ENCODE assay signal across 14 cellular contexts in genomic region chr7:11212816-11213215, GRCh38.
DNase-seq lines count a peak whose midpoint lies in the region; ATAC-seq and TF ChIP-seq lines count a peak whose summit lies in the region.
"Had no signal": no experiment of that assay in that cellular context is flagged by ENCODE, and none has a peak within 500 bp of the region (broad histone marks: within the 10 kb centered on the region; RNA-seq: fewer than 3 reads in every experiment).

No MANE protein-coding gene starts in this region.

- no peak overlapping the region for H3K4me3 ChIP-seq in AG10803 (ENCODE audit: low read length)
- H3K4me3 ChIP-seq in astrocyte of the cerebellum (ENCODE audit: low read depth, low read length), result no peak overlapping the region
- no peak overlapping the region for H3K4me3 ChIP-seq in left lung
- H3K4me3 ChIP-seq: ascending aorta, psoas muscle, vagina had no signal

- no peak overlapping the region for H3K4me3 Mint-ChIP-seq in HFFc6
- H3K4me3 Mint-ChIP-seq in WTC11, result no peak overlapping the region
- H3K4me3 Mint-ChIP-seq: activated CD4-positive, alpha-beta memory T cell treated with anti-CD3 and anti-CD28 coated beads for 36 hours; activated T-helper 17 cell treated with anti-CD3 and anti-CD28 coated beads, Interleukin-2, amount 50 U/mL, for 72 hours; CD4-positive, CD25-positive, alpha-beta regulatory T cell had no signal

- no peaks in the 10 kb centered on the region for H3K36me3 ChIP-seq in left lung
- H3K36me3 ChIP-seq: ascending aorta, vagina had no signal

- ATAC-seq in left lung (peak; percentile 9), HG03521 (IDR thresholded peaks at IDR 0.05; ENCODE audit: unreplicated experiment) (no peak), WTC11 (no peak), GM18520 (IDR thresholded peaks at IDR 0.05; ENCODE audit: unreplicated experiment) (no peak)

- peak; percentile 63 for DNase-seq in AG10803 (ENCODE audit: low read depth)
- DNase-seq in HFFc6, result peak; percentile 52
- DNase-seq in astrocyte of the cerebellum (ENCODE audit: low read depth), result peak; percentile 60
- DNase-seq in left lung, result no peak
- DNase-seq in WTC11 (ENCODE audit: low spot score), result no peak
- DNase-seq in activated CD4-positive, alpha-beta T cell treated with anti-CD3 and anti-CD28 coated beads for 1 hour, result no peak
- DNase-seq: psoas muscle had no signal

- TF ChIP-seq CTCF in AG10803 (conservative IDR thresholded peaks at IDR 0.05; ENCODE audit: low read length) (no peak), HFFc6 (IDR thresholded peaks at IDR 0.05) (no peak), astrocyte of the cerebellum (IDR thresholded peaks at IDR 0.05; ENCODE audit: low read depth, low read length, missing control alignments) (no peak), left lung (IDR thresholded peaks at IDR 0.05) (no peak), WTC11 (IDR thresholded peaks at IDR 0.05) (no peak)

- in situ Hi-C loops in astrocyte of the cerebellum (cut with HindIII; ENCODE audit: low sequenced_read_pairs), result no loop called here

- CTCF ChIA-PET in WTC11 (lab: Charles Lee), result interaction anchor here (1.6 to 1.9 kb wide), 3 partner anchors 40 to 272 kb away, joined by 4 read pairs; no protein-coding TSS in a partner anchor

- H3K9me3 Mint-ChIP-seq in HFFc6, result no peaks in the 10 kb centered on the region
- H3K9me3 Mint-ChIP-seq in WTC11, result no peaks in the 10 kb centered on the region
- H3K9me3 Mint-ChIP-seq: activated CD4-positive, alpha-beta memory T cell treated with anti-CD3 and anti-CD28 coated beads for 36 hours; activated T-helper 17 cell treated with anti-CD3 and anti-CD28 coated beads, Interleukin-2, amount 50 U/mL, for 72 hours; CD4-positive, CD25-positive, alpha-beta regulatory T cell had no signal

- H3K4me1 ChIP-seq in left lung, result peaks cover 0 to 9% of the 10 kb centered on the region in 2 donors
- H3K4me1 ChIP-seq: ascending aorta, psoas muscle, vagina had no signal

- no peaks in the 10 kb centered on the region for H3K27me3 ChIP-seq in left lung
- H3K27me3 ChIP-seq: ascending aorta, vagina had no signal

- no peaks in the 10 kb centered on the region for H3K36me3 Mint-ChIP-seq in HFFc6 (ENCODE audit: low read depth)
- H3K36me3 Mint-ChIP-seq in WTC11, result no peaks in the 10 kb centered on the region
- H3K36me3 Mint-ChIP-seq: activated CD4-positive, alpha-beta memory T cell treated with anti-CD3 and anti-CD28 coated beads for 36 hours; CD4-positive, CD25-positive, alpha-beta regulatory T cell had no signal

- no peak overlapping the region for H3K27ac ChIP-seq in left lung
- H3K27ac ChIP-seq: ascending aorta, psoas muscle, vagina had no signal

- H3K4me1 Mint-ChIP-seq in HFFc6 (ENCODE audit: low read depth) (no peaks in the 10 kb centered on the region), WTC11 (0 out of 2 replicates have a peak, but pooled peaks cover 3% of the 10 kb centered on the region)
- H3K4me1 Mint-ChIP-seq: activated T-helper 17 cell treated with anti-CD3 and anti-CD28 coated beads, Interleukin-2, amount 50 U/mL, for 72 hours; CD4-positive, CD25-positive, alpha-beta regulatory T cell had no signal

- POLR2A ChIA-PET in WTC11 (lab: Charles Lee), result no interaction called here

- H3K9me3 ChIP-seq in left lung, result no peaks in the 10 kb centered on the region
- H3K9me3 ChIP-seq: ascending aorta, psoas muscle, vagina had no signal

- peaks cover 5% of the 10 kb centered on the region; the same call in 1 of the 2 replicates for H3K27me3 Mint-ChIP-seq in HFFc6 (ENCODE audit: insufficient read depth)
- no peaks in the 10 kb centered on the region for H3K27me3 Mint-ChIP-seq in WTC11 (ENCODE audit: low read depth)

- intact Hi-C loops in left lung (cut with DNase I), result no loop called here

- no peak overlapping the region for H3K27ac Mint-ChIP-seq in HFFc6
- no peak overlapping the region for H3K27ac Mint-ChIP-seq in WTC11
- H3K27ac Mint-ChIP-seq: activated CD4-positive, alpha-beta memory T cell treated with anti-CD3 and anti-CD28 coated beads for 36 hours; activated T-helper 17 cell treated with anti-CD3 and anti-CD28 coated beads, Interleukin-2, amount 50 U/mL, for 72 hours; CD4-positive, CD25-positive, alpha-beta regulatory T cell had no signal

TF ChIP-seq in WTC11, 78 proteins besides CTCF, POLR2A, EP300 and RAD21 (continues in another document):
- no peak for TF ChIP-seq ARID4B (CRISPR knock-in tag; IDR thresholded peaks at IDR 0.05; ENCODE audit: borderline replicate concordance)
- no peak for TF ChIP-seq ZNF263 (CRISPR knock-in tag; IDR thresholded peaks at IDR 0.05; ENCODE audit: low read depth)
- TF ChIP-seq, protein P1, sequence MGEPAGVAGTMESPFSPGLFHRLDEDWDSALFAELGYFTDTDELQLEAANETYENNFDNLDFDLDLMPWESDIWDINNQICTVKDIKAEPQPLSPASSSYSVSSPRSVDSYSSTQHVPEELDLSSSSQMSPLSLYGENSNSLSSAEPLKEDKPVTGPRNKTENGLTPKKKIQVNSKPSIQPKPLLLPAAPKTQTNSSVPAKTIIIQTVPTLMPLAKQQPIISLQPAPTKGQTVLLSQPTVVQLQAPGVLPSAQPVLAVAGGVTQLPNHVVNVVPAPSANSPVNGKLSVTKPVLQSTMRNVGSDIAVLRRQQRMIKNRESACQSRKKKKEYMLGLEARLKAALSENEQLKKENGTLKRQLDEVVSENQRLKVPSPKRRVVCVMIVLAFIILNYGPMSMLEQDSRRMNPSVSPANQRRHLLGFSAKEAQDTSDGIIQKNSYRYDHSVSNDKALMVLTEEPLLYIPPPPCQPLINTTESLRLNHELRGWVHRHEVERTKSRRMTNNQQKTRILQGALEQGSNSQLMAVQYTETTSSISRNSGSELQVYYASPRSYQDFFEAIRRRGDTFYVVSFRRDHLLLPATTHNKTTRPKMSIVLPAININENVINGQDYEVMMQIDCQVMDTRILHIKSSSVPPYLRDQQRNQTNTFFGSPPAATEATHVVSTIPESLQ (CRISPR knock-in tag; IDR thresholded peaks at IDR 0.05), result no peak
- no peak for TF ChIP-seq NFATC4 (CRISPR knock-in tag; IDR thresholded peaks at IDR 0.05)
- TF ChIP-seq ZNF317 (CRISPR knock-in tag; IDR thresholded peaks at IDR 0.05; ENCODE audit: borderline replicate concordance, low read depth), result no peak
- TF ChIP-seq, protein P2, sequence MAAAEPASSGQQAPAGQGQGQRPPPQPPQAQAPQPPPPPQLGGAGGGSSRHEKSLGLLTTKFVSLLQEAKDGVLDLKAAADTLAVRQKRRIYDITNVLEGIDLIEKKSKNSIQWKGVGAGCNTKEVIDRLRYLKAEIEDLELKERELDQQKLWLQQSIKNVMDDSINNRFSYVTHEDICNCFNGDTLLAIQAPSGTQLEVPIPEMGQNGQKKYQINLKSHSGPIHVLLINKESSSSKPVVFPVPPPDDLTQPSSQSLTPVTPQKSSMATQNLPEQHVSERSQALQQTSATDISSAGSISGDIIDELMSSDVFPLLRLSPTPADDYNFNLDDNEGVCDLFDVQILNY (CRISPR knock-in tag; IDR thresholded peaks at IDR 0.05), result no peak
- TF ChIP-seq ZNF416 (CRISPR knock-in tag; IDR thresholded peaks at IDR 0.05), result no peak
- TF ChIP-seq SMAD3 (CRISPR knock-in tag; IDR thresholded peaks at IDR 0.05; ENCODE audit: borderline replicate concordance), result no peak
- no peak for TF ChIP-seq ETV6 (CRISPR knock-in tag; IDR thresholded peaks at IDR 0.05)
- TF ChIP-seq RELA (CRISPR knock-in tag; IDR thresholded peaks at IDR 0.05; ENCODE audit: borderline replicate concordance), result no peak
- TF ChIP-seq HMGXB4 (CRISPR knock-in tag; IDR thresholded peaks at IDR 0.05), result no peak

Comparison
In these comparisons a context has a peak if more than half of its experiments do, and no peak if none do; other contexts are left out.
1. DNase-seq: peak in AG10803 (single experiment), HFFc6 (single experiment) and astrocyte of the cerebellum (single experiment); none in left lung (0 of 2), WTC11 (single experiment) and activated CD4-positive, alpha-beta T cell treated with anti-CD3 and anti-CD28 coated beads for 1 hour (single experiment).